In genomic region chr1:1598051-1598719, GRCh38 we compare ENCODE assay signal across 15 cellular contexts. TPM values are rescaled to one million over a fixed set of nuclear protein-coding genes. Genes with fewer than 3 reads are reported as not detected.
DNase-seq lines count a peak whose midpoint lies in the region; ATAC-seq and TF ChIP-seq lines count a peak whose summit lies in the region.
"Had no signal": no experiment of that assay in that cellular context is flagged by ENCODE, and none has a peak within 500 bp of the region (broad histone marks: within the 10 kb centered on the region; RNA-seq: fewer than 3 reads in every experiment).

No MANE protein-coding gene starts in this region.

- no peaks in the 10 kb centered on the region for H3K9me3 Mint-ChIP-seq in natural killer cell
- no peaks in the 10 kb centered on the region for H3K9me3 Mint-ChIP-seq in natural killer cell treated with Interleukin-12 subunit alpha and Interleukin-12 subunit beta and Interleukin-15 and Interleukin-18, amount 100 ng/mL, for 72 hours
- H3K9me3 Mint-ChIP-seq: stimulated activated naive CD8-positive, alpha-beta T cell treated with anti-CD3 and anti-CD28 coated beads, Interleukin-15, Interleukin-2, amounts not matched to agents 100 ng/mL and 50 ng/mL, for 24 hours had no signal

- H3K36me3 ChIP-seq in RWPE2 (ENCODE audit: low read depth) (no peaks in the 10 kb centered on the region), smooth muscle cell (ENCODE audit: low read depth) (no peaks in the 10 kb centered on the region)
- H3K36me3 ChIP-seq: vagina had no signal

- no peaks in the 10 kb centered on the region for H4K20me1 ChIP-seq in smooth muscle cell (ENCODE audit: low read depth)

- H3K79me2 ChIP-seq in smooth muscle cell (ENCODE audit: low read depth): no peaks in the 10 kb centered on the region

- TF ChIP-seq CTCF in natural killer cell (IDR thresholded peaks at IDR 0.05) (no peak), RWPE2 (IDR thresholded peaks at IDR 0.05; ENCODE audit: poor library complexity, severe bottlenecking) (no peak), smooth muscle cell (IDR thresholded peaks at IDR 0.05; ENCODE audit: borderline replicate concordance, insufficient read depth, poor library complexity, severe bottlenecking) (no peak)

- no peaks in the 10 kb centered on the region for H3K27me3 ChIP-seq in RWPE2 (ENCODE audit: insufficient read depth, poor library complexity, severe bottlenecking)
- H3K27me3 ChIP-seq in smooth muscle cell (ENCODE audit: low read depth): peaks cover 53% of the 10 kb centered on the region

- no peaks in the 10 kb centered on the region for H3F3A ChIP-seq in smooth muscle cell (ENCODE audit: low read depth)

- peaks cover 0 to 7% of the 10 kb centered on the region in 2 donors for H3K4me1 Mint-ChIP-seq in natural killer cell
- H3K4me1 Mint-ChIP-seq in natural killer cell treated with Interleukin-12 subunit alpha and Interleukin-12 subunit beta and Interleukin-15 and Interleukin-18, amount 100 ng/mL, for 72 hours (ENCODE audit: low read depth in 2 of 2): peaks cover 0 to 4% of the 10 kb centered on the region in 2 donors

- no peak for ATAC-seq in natural killer cell
- no peak for ATAC-seq in natural killer cell treated with Interleukin-12 subunit alpha and Interleukin-12 subunit beta and Interleukin-15 and Interleukin-18, amount 100 ng/mL, for 72 hours
- no peak for ATAC-seq in RWPE2 (ENCODE audit: low read depth)

- intact Hi-C loops in natural killer cell (cut with micrococcal nuclease): no loop called here

- no peak for DNase-seq in natural killer cell
- no peak for DNase-seq in natural killer cell treated with Interleukin-12 subunit alpha and Interleukin-12 subunit beta and Interleukin-15 and Interleukin-18, amount 100 ng/mL, for 72 hours (ENCODE audit: low spot score)
- DNase-seq in RWPE2 (ENCODE audit: low spot score): peak; percentile 68
- DNase-seq in epidermal melanocyte (ENCODE audit: insufficient read length, low spot score): peak; percentile 18
- no peak for DNase-seq in NCI-H82 (lab: John Stamatoyannopoulos, UW)
- no peak for DNase-seq in smooth muscle cell (lab: John Stamatoyannopoulos, UW; ENCODE audit: unreplicated experiment)
- no peak for DNase-seq in HK-2 (ENCODE audit: unreplicated experiment)
- no peak for DNase-seq in stimulated activated CD4-positive, alpha-beta T cell treated with anti-CD3 and anti-CD28 coated beads, Interleukin-2, amount 100 ng/mL, for 48 hours
- DNase-seq: activated CD4-positive, alpha-beta T cell treated with anti-CD3 and anti-CD28 coated beads for 4 hours; activated gamma-delta T cell treated with Interleukin-2 at 50 U/mL for 16 hours; cerebellar nuclear complex; erythroblast; head of caudate nucleus had no signal

- H2AFZ ChIP-seq in smooth muscle cell (ENCODE audit: low read depth): no peak overlapping the region

- no peak overlapping the region for H3K4me3 ChIP-seq in RWPE2 (ENCODE audit: severe bottlenecking)
- no peak overlapping the region for H3K4me3 ChIP-seq in smooth muscle cell
- H3K4me3 ChIP-seq: vagina had no signal

- H3K4me2 ChIP-seq in smooth muscle cell: no peak overlapping the region

- H3K9me3 ChIP-seq in RWPE2 (ENCODE audit: severe bottlenecking): no peaks in the 10 kb centered on the region
- no peaks in the 10 kb centered on the region for H3K9me3 ChIP-seq in smooth muscle cell (replicated peaks; ENCODE audit: low read depth)
- H3K9me3 ChIP-seq: vagina had no signal

- WGBS in smooth muscle cell (ENCODE audit: low lambda C conversion rate): 93% methylated on average over 28 of the region's 28 CpGs

- peak overlapping the region; percentile 84 for H3K4me3 Mint-ChIP-seq in natural killer cell
- no peak overlapping the region for H3K4me3 Mint-ChIP-seq in natural killer cell treated with Interleukin-12 subunit alpha and Interleukin-12 subunit beta and Interleukin-15 and Interleukin-18, amount 100 ng/mL, for 72 hours

- no peaks in the 10 kb centered on the region for H3K36me3 Mint-ChIP-seq in natural killer cell
- H3K36me3 Mint-ChIP-seq in natural killer cell treated with Interleukin-12 subunit alpha and Interleukin-12 subunit beta and Interleukin-15 and Interleukin-18, amount 100 ng/mL, for 72 hours: no peaks in the 10 kb centered on the region

- no peak overlapping the region for H3K9ac ChIP-seq in smooth muscle cell (ENCODE audit: low read depth)

- H3K4me1 ChIP-seq in RWPE2 (ENCODE audit: insufficient read depth, poor library complexity, severe bottlenecking) (no peaks in the 10 kb centered on the region), smooth muscle cell (ENCODE audit: low read depth) (no peaks in the 10 kb centered on the region)

- H3K27me3 Mint-ChIP-seq in natural killer cell (ENCODE audit: low read depth in 2 of 2): peaks cover 0 to 6% of the 10 kb centered on the region in 2 donors
- no peaks in the 10 kb centered on the region for H3K27me3 Mint-ChIP-seq in natural killer cell treated with Interleukin-12 subunit alpha and Interleukin-12 subunit beta and Interleukin-15 and Interleukin-18, amount 100 ng/mL, for 72 hours

- H3K27ac Mint-ChIP-seq in natural killer cell: no peak overlapping the region
- H3K27ac Mint-ChIP-seq in natural killer cell treated with Interleukin-12 subunit alpha and Interleukin-12 subunit beta and Interleukin-15 and Interleukin-18, amount 100 ng/mL, for 72 hours: no peak overlapping the region
- H3K27ac Mint-ChIP-seq: stimulated activated naive CD8-positive, alpha-beta T cell treated with anti-CD3 and anti-CD28 coated beads, Interleukin-15, Interleukin-2, amounts not matched to agents 100 ng/mL and 50 ng/mL, for 24 hours had no signal

- no peak overlapping the region for H3K27ac ChIP-seq in RWPE2 (ENCODE audit: poor library complexity, severe bottlenecking)
- no peak overlapping the region for H3K27ac ChIP-seq in smooth muscle cell (ENCODE audit: low read depth)
- H3K27ac ChIP-seq: vagina had no signal

RNA-seq across cellular contexts. Expression of gene FNDC10, which starts 1.8 kb away (rescaled TPM):
- total RNA-seq in natural killer cell: 1 to 10 TPM; 2.8 to 3.2 (median 3.0) TPM
- total RNA-seq in natural killer cell treated with Interleukin-12 subunit alpha and Interleukin-12 subunit beta and Interleukin-15 and Interleukin-18, amount 100 ng/mL, for 72 hours: 1 to 10 TPM in 1 of 2 donors, under 1 TPM in 1; 0.81 to 2.4 TPM
- 3.3 and 9.1 TPM in 2 replicates for total RNA-seq in smooth muscle cell
- polyA plus RNA-seq in smooth muscle cell: 14.2 and 22.5 TPM in 2 replicates

RNA-seq across cellular contexts. Expression of gene MIB2, which starts 17.1 kb away (rescaled TPM):
- 10 to 100 TPM; 44.9 to 54.1 (median 46.0) TPM for total RNA-seq in natural killer cell
- 10 to 100 TPM; 29.3 to 43.5 TPM for total RNA-seq in natural killer cell treated with Interleukin-12 subunit alpha and Interleukin-12 subunit beta and Interleukin-15 and Interleukin-18, amount 100 ng/mL, for 72 hours
- total RNA-seq in smooth muscle cell: 21.9 and 42.7 TPM in 2 replicates
- polyA plus RNA-seq in smooth muscle cell: 61.2 and 71.2 TPM in 2 replicates

RNA-seq across cellular contexts. Expression of gene SSU72, which starts 23.5 kb away (rescaled TPM):
- 100 to 1,000 TPM in 1 of 3 donors, 10 to 100 TPM in 2; 87.5 to 107 (median 93.9) TPM for total RNA-seq in natural killer cell
- 100 to 1,000 TPM in 1 of 2 donors, 10 to 100 TPM in 1; 97.6 to 146 TPM for total RNA-seq in natural killer cell treated with Interleukin-12 subunit alpha and Interleukin-12 subunit beta and Interleukin-15 and Interleukin-18, amount 100 ng/mL, for 72 hours
- total RNA-seq in smooth muscle cell: 77.3 and 116 TPM in 2 replicates
- polyA plus RNA-seq in smooth muscle cell: 223 and 231 TPM in 2 replicates

RNA-seq across cellular contexts. Expression of gene MMP23B, which starts 33.8 kb away (rescaled TPM):
- total RNA-seq in natural killer cell: 100 to 1,000 TPM in 2 of 3 donors, 10 to 100 TPM in 1; 82.9 to 130 (median 126) TPM
- 1 to 10 TPM; 4.9 to 6.1 TPM for total RNA-seq in natural killer cell treated with Interleukin-12 subunit alpha and Interleukin-12 subunit beta and Interleukin-15 and Interleukin-18, amount 100 ng/mL, for 72 hours
- 81.7 and 89.8 TPM in 2 replicates for total RNA-seq in smooth muscle cell
- polyA plus RNA-seq in smooth muscle cell: 197 and 218 TPM in 2 replicates

RNA-seq across cellular contexts. Expression of gene TMEM240, which starts 57.8 kb away (rescaled TPM):
- total RNA-seq in natural killer cell: under 1 TPM; 0.35 to 1.00 (median 0.83) TPM
- total RNA-seq in natural killer cell treated with Interleukin-12 subunit alpha and Interleukin-12 subunit beta and Interleukin-15 and Interleukin-18, amount 100 ng/mL, for 72 hours: 1 to 10 TPM in 1 of 2 donors, not detected in 1; 1.6 TPM
- 1.9 and 12.2 TPM in 2 replicates for total RNA-seq in smooth muscle cell
- 2.7 and 4.0 TPM in 2 replicates for polyA plus RNA-seq in smooth muscle cell

Comparison
In these comparisons a context has a peak if more than half of its experiments do, and no peak if none do; other contexts are left out.
1. DNase-seq: peak in RWPE2 (single experiment) and epidermal melanocyte (single experiment); none in natural killer cell (single experiment), natural killer cell treated with Interleukin-12 subunit alpha and Interleukin-12 subunit beta and Interleukin-15 and Interleukin-18, amount 100 ng/mL, for 72 hours (single experiment), NCI-H82 (single experiment), smooth muscle cell (single experiment), HK-2 (single experiment) and stimulated activated CD4-positive, alpha-beta T cell treated with anti-CD3 and anti-CD28 coated beads, Interleukin-2, amount 100 ng/mL, for 48 hours (0 of 2).